ENCODE assay signal across 1 cellular context in genomic region chr14:101628471-101628966, GRCh38.
A peak's percentile ranks its signal among the peaks of the same experiment; 100 is the strongest.
TF ChIP-seq lines count a peak whose summit lies in the region.

No MANE protein-coding gene starts in this region.

TF ChIP-seq in HepG2, 621 proteins besides CTCF, POLR2A, EP300 and RAD21 (continued from another document and continues in another):
- TF ChIP-seq ZNF407 (CRISPR knock-in tag; IDR thresholded peaks at IDR 0.05; ENCODE audit: not compliant biosample characterization) (peak; percentile 29), ZNF24 (IDR thresholded peaks at IDR 0.05) (no peak), KAT8 (CRISPR knock-in tag; IDR thresholded peaks at IDR 0.05) (0 out of 2 replicates have a peak, but pooled peaks have one; percentile 21), ZNF292 (CRISPR knock-in tag; IDR thresholded peaks at IDR 0.05; ENCODE audit: borderline replicate concordance, low read depth) (no peak), ZBTB1 (CRISPR knock-in tag; IDR thresholded peaks at IDR 0.05; ENCODE audit: borderline replicate concordance) (no peak), ZFP36L1 (CRISPR knock-in tag; IDR thresholded peaks at IDR 0.05) (no peak), NR2F2 (IDR thresholded peaks at IDR 0.05; ENCODE audit: borderline replicate concordance, low read depth) (no peak), GTF3A (CRISPR knock-in tag; conservative IDR thresholded peaks at IDR 0.05) (no peak), ZBTB33 (CRISPR knock-in tag; IDR thresholded peaks at IDR 0.05) (no peak), ZNF282 (IDR thresholded peaks at IDR 0.05; ENCODE audit: partially characterized antibody) (no peak), MBNL3 (CRISPR knock-in tag; conservative IDR thresholded peaks at IDR 0.05) (no peak), NCOA5 (CRISPR knock-in tag; IDR thresholded peaks at IDR 0.05) (no peak), REXO4 (CRISPR knock-in tag; IDR thresholded peaks at IDR 0.05; ENCODE audit: borderline replicate concordance) (no peak), NR2F1 (CRISPR knock-in tag; IDR thresholded peaks at IDR 0.05) (peak in 1 of 2 experiments; percentile 39; a peak in 1 of 4 replicates), ZNF451 (CRISPR knock-in tag; IDR thresholded peaks at IDR 0.05) (peak; percentile 68; the same call in 1 of the 2 replicates), SIN3A (IDR thresholded peaks at IDR 0.05; ENCODE audit: borderline replicate concordance, low read depth, low read length) (no peak), ZFP36 (IDR thresholded peaks at IDR 0.05; ENCODE audit: borderline replicate concordance, low read depth, low read length, partially characterized antibody) (no peak), SALL2 (CRISPR knock-in tag; IDR thresholded peaks at IDR 0.05) (no peak), PRPF4 (IDR thresholded peaks at IDR 0.05; ENCODE audit: low read depth, low read length, poor library complexity, severe bottlenecking) (no peak), ZBTB21 (CRISPR knock-in tag; IDR thresholded peaks at IDR 0.05) (no peak), MAZ (IDR thresholded peaks at IDR 0.05; ENCODE audit: borderline replicate concordance, low read depth, low read length) (0 out of 2 replicates have a peak, but pooled peaks have one; percentile 26), MAZ (CRISPR knock-in tag; IDR thresholded peaks at IDR 0.05; ENCODE audit: low read depth) (no peak), HOXA5 (CRISPR knock-in tag; IDR thresholded peaks at IDR 0.05) (peak; percentile 74; the same call in 1 of the 2 replicates), KLF11 (CRISPR knock-in tag; IDR thresholded peaks at IDR 0.05) (no peak), ZNF574 (CRISPR knock-in tag; IDR thresholded peaks at IDR 0.05) (0 out of 2 replicates have a peak, but pooled peaks have one; percentile 19), FOXA1 (IDR thresholded peaks at IDR 0.05) (no peak), FOXA1 (CRISPR knock-in tag; IDR thresholded peaks at IDR 0.05) (no peak), SMAD9 (CRISPR knock-in tag; IDR thresholded peaks at IDR 0.05) (no peak), ZNF501 (CRISPR knock-in tag; IDR thresholded peaks at IDR 0.05) (0 out of 2 replicates have a peak, but pooled peaks have one; percentile 32), ZNF878 (CRISPR knock-in tag; IDR thresholded peaks at IDR 0.05) (no peak), ZNF782 (CRISPR knock-in tag; IDR thresholded peaks at IDR 0.05; ENCODE audit: borderline replicate concordance) (no peak), MAFG (CRISPR knock-in tag; IDR thresholded peaks at IDR 0.05) (no peak), NFAT5 (CRISPR knock-in tag; IDR thresholded peaks at IDR 0.05) (no peak), FOXM1 (CRISPR knock-in tag; IDR thresholded peaks at IDR 0.05) (no peak), ZFX (CRISPR knock-in tag; IDR thresholded peaks at IDR 0.05; ENCODE audit: low read depth) (0 out of 2 replicates have a peak, but pooled peaks have one; percentile 27), SMARCE1 (IDR thresholded peaks at IDR 0.05; ENCODE audit: borderline replicate concordance) (no peak), SRSF4 (IDR thresholded peaks at IDR 0.05; ENCODE audit: low read depth, low read length, poor library complexity, severe bottlenecking) (no peak), NKX3-1 (CRISPR knock-in tag; IDR thresholded peaks at IDR 0.05) (no peak), ZNF547 (CRISPR knock-in tag; IDR thresholded peaks at IDR 0.05) (peak; percentile 62; the same call in 1 of the 2 replicates), ZBTB34 (CRISPR knock-in tag; IDR thresholded peaks at IDR 0.05) (no peak), CBX2 (IDR thresholded peaks at IDR 0.05; ENCODE audit: low read depth, low read length) (no peak), CBX2 (CRISPR knock-in tag; IDR thresholded peaks at IDR 0.05; ENCODE audit: low read depth) (peak; percentile 49; the same call in 1 of the 2 replicates), CERS6 (CRISPR knock-in tag; IDR thresholded peaks at IDR 0.05) (no peak), MAFK (conservative IDR thresholded peaks at IDR 0.05 in 1 of 2, IDR thresholded peaks at IDR 0.05 in 1 of 2; ENCODE audit: low read length in 2 of 2) (no peak)
